14 cellular contexts compared by ENCODE assay signal in genomic region chr10:71314694-71315225, GRCh38. TPM values are rescaled to one million over a fixed set of nuclear protein-coding genes. Genes with fewer than 3 reads are reported as not detected.
DNase-seq lines count a peak whose midpoint lies in the region; ATAC-seq and TF ChIP-seq lines count a peak whose summit lies in the region.
"Had no signal": no experiment of that assay in that cellular context is flagged by ENCODE, and none has a peak within 500 bp of the region (broad histone marks: within the 10 kb centered on the region; RNA-seq: fewer than 3 reads in every experiment).

No MANE protein-coding gene starts in this region.

- TF ChIP-seq CTCF in WTC11 (IDR thresholded peaks at IDR 0.05) (no peak), lower lobe of right lung (IDR thresholded peaks at IDR 0.05) (no peak), stomach (IDR thresholded peaks at IDR 0.05) (no peak)

- CTCF ChIA-PET in WTC11 (lab: Charles Lee) = interaction anchor here (0.7 to 7.5 kb wide), 31 partner anchors 8 to 581 kb away, joined by 3 to 120 read pairs (median 5); partner anchors contain the start of gene CDH23

- no peaks in the 10 kb centered on the region for H3K27me3 ChIP-seq in lower lobe of right lung (ENCODE audit: low read depth)
- no peaks in the 10 kb centered on the region for H3K27me3 ChIP-seq in stomach
- no peaks in the 10 kb centered on the region for H3K27me3 ChIP-seq in MG63

- H3K9me3 ChIP-seq in lower lobe of right lung = no peaks in the 10 kb centered on the region
- no peaks in the 10 kb centered on the region for H3K9me3 ChIP-seq in stomach
- no peaks in the 10 kb centered on the region for H3K9me3 ChIP-seq in MG63

- 37 to 68% (median 58%) methylated on average over 10 to 11 of the region's 11 CpGs for WGBS in stomach, 5 donors

- DNase-seq in DMS53 (lab: John Stamatoyannopoulos, UW) = peak; percentile 16
- DNase-seq in DMS53 treated with DMSO at 0.1 percent for 48 hours (lab: John Stamatoyannopoulos, UW; ENCODE audit: unreplicated experiment) = no peak
- DNase-seq in WTC11 (ENCODE audit: low spot score) = no peak
- peak; percentile 21 for DNase-seq in lower lobe of right lung
- no peak for DNase-seq in substantia nigra (lab: John Stamatoyannopoulos, UW)
- no peak for DNase-seq in stomach
- no peak for DNase-seq in MG63
- no peak for DNase-seq in MV-4-11 (lab: John Stamatoyannopoulos, UW)
- DNase-seq: NCI-H2081 treated with DMSO at 0.1 percent for 48 hours had no signal

- H3K4me3 ChIP-seq in lower lobe of right lung (no peak overlapping the region), stomach (peak overlapping the region in 1 of 4 donors; percentile 15), MG63 (no peak overlapping the region)

- POLR2A ChIA-PET in WTC11 (lab: Charles Lee) = interaction anchor here (0.6 kb wide), 2 partner anchors 13 to 1885 kb away, joined by 3 to 5 read pairs; no protein-coding TSS in a partner anchor

- H3K9me3 Mint-ChIP-seq in WTC11 = no peaks in the 10 kb centered on the region
- H3K9me3 Mint-ChIP-seq: CD4-positive, alpha-beta memory T cell; memory B cell; T-helper 1 cell treated with Interleukin-12 subunit alpha and Interleukin-12 subunit beta and Interleukin-4 antibody, amounts not matched to agents 30 μg/mL and 1 μg/mL, for 36 hours had no signal

- TF ChIP-seq POLR2A in stomach (IDR thresholded peaks at IDR 0.05) = no peak

- H3K27ac ChIP-seq in lower lobe of right lung (no peak overlapping the region), substantia nigra (ENCODE audit: low read depth, low read length, poor library complexity, severe bottlenecking) (peak overlapping the region; percentile 49), stomach (no peak overlapping the region)
- H3K27ac ChIP-seq: 22Rv1 had no signal

- peaks cover 13% of the 10 kb centered on the region for H3K27me3 Mint-ChIP-seq in WTC11 (ENCODE audit: low read depth)

- H3K4me1 Mint-ChIP-seq in WTC11 = peaks cover 11% of the 10 kb centered on the region

- ATAC-seq in WTC11 = no peak
- ATAC-seq in lower lobe of right lung = no peak

- H3K27ac Mint-ChIP-seq in WTC11 = no peak overlapping the region
- H3K27ac Mint-ChIP-seq: activated CD4-positive, alpha-beta T cell treated with anti-CD3 and anti-CD28 coated beads for 36 hours; CD4-positive, alpha-beta memory T cell; memory B cell; T-helper 1 cell treated with Interleukin-12 subunit alpha and Interleukin-12 subunit beta and Interleukin-4 antibody, amounts not matched to agents 30 μg/mL and 1 μg/mL, for 36 hours had no signal

- no peaks in the 10 kb centered on the region for H3K36me3 Mint-ChIP-seq in WTC11
- H3K36me3 Mint-ChIP-seq: memory B cell had no signal

- H3K4me1 ChIP-seq in lower lobe of right lung (peaks cover 40% of the 10 kb centered on the region), stomach (peaks cover 6 to 32% (median 20%) of the 10 kb centered on the region in 4 donors)

- no peak for TF ChIP-seq EP300 in stomach (IDR thresholded peaks at IDR 0.05)

- H3K36me3 ChIP-seq in lower lobe of right lung (no peaks in the 10 kb centered on the region), stomach (no peaks in the 10 kb centered on the region), MG63 (no peaks in the 10 kb centered on the region)

- peak overlapping the region; percentile 53 for H3K4me3 Mint-ChIP-seq in WTC11
- H3K4me3 Mint-ChIP-seq: activated CD4-positive, alpha-beta T cell treated with anti-CD3 and anti-CD28 coated beads for 36 hours; CD4-positive, alpha-beta memory T cell; memory B cell; T-helper 1 cell treated with Interleukin-12 subunit alpha and Interleukin-12 subunit beta and Interleukin-4 antibody, amounts not matched to agents 30 μg/mL and 1 μg/mL, for 36 hours had no signal

- intact Hi-C loops in lower lobe of right lung (cut with DNase I) = no loop called here
- intact Hi-C loops in stomach (cut with DNase I; ENCODE audit: low total_unique reads) = loop anchor here (5.0 kb wide), 1 partner anchor 258 kb away; no protein-coding TSS in a partner anchor

TF ChIP-seq in WTC11, 78 proteins besides CTCF, POLR2A, EP300 and RAD21:
- TF ChIP-seq GTF2I (CRISPR knock-in tag; conservative IDR thresholded peaks at IDR 0.05) (peak; percentile 66; the same call in 1 of the 2 replicates), RELA (CRISPR knock-in tag; IDR thresholded peaks at IDR 0.05; ENCODE audit: borderline replicate concordance) (no peak)

RNA-seq across cellular contexts. Expression of gene SLC29A3, which starts 4.3 kb away (rescaled TPM):
- total RNA-seq in WTC11 (2021) (9.2 to 11.1 TPM (median 11.0 TPM) in 3 replicates), lower lobe of right lung (13.2 TPM), stomach (10 to 100 TPM in 1 of 5 donors, 1 to 10 TPM in 2, not detected in 2; 2.8 to 23.7 (median 6.4) TPM)
- polyA plus RNA-seq in stomach = 1 to 10 TPM; 2.9 to 4.8 (median 3.7) TPM
- 0.92 TPM in 1 of 2 replicates, not detected in the other for total RNA-seq in MG63 (2014; rRNA removed; shearing (Covaris generic); ENCODE audit: low replicate concordance)

Comparison
In these comparisons a context has a peak if more than half of its experiments do, and no peak if none do; other contexts are left out.
1. DNase-seq: peak in DMS53 (single experiment) and lower lobe of right lung (single experiment); none in DMS53 treated with DMSO at 0.1 percent for 48 hours (single experiment), WTC11 (single experiment), substantia nigra (0 of 49), stomach (single experiment), MG63 (single experiment) and MV-4-11 (single experiment).